In the genomic region with DNA sequence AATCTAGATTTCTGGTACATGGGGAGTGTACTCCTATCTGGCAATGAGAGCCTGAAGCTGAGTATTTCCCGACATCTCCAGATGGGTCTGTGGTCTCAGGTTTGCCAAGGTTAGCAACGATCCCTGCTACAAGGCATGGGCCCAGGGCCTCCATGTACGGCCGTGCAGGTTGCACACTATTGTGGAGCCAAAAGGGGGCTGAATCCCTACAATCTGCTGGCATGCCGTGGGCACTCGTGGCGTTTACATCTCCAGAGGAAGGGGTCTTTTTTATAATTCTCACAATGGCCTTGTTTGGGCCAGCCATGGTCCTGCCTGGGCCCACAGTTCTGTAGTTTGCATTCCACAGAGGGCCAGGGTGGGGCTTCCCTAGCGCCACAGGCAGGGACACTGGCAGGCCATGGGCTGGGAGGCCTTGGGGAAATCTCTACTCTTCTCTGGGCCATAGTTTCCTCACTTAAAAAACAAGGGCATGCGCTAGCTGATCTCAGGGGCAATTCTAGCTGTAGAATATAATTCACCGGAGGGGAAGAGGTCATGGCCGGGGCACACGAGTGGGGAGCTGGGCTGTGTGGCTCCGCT, we compare ENCODE assay signal across 16 cellular contexts.
DNase-seq lines count a peak whose midpoint lies in the region; ATAC-seq, FAIRE-seq and TF ChIP-seq lines count a peak whose summit lies in the region.
"Had no signal": no experiment of that assay in that cellular context is flagged by ENCODE, and none has a peak within 500 bp of the region (broad histone marks: within the 10 kb centered on the region; RNA-seq: fewer than 3 reads in every experiment).

No MANE protein-coding gene starts in this region.

- no peak for TF ChIP-seq POLR2A in spleen (IDR thresholded peaks at IDR 0.05)

- H3K4me1 ChIP-seq in endodermal cell (ENCODE audit: control insufficient read depth, insufficient read depth, low read length): peaks cover 23% of the 10 kb centered on the region
- H3K4me1 ChIP-seq in pancreas: peaks cover 20 to 25% (median 21%) of the 10 kb centered on the region in 3 donors
- H3K4me1 ChIP-seq in spleen: peaks cover 0 to 28% (median 14%) of the 10 kb centered on the region in 6 donors
- H3K4me1 ChIP-seq in left lung: peaks cover 0 to 7% of the 10 kb centered on the region in 2 donors
- H3K4me1 ChIP-seq in H9 (ENCODE audit: insufficient read depth, low read length): no peaks in the 10 kb centered on the region

- intact Hi-C loops in pancreas (cut with DNase I): no loop called here
- intact Hi-C loops in spleen (cut with DNase I; ENCODE audit: low total_unique reads): no loop called here
- intact Hi-C loops in left lung (cut with DNase I): no loop called here

- no peak overlapping the region for H3T11ph ChIP-seq in H9 (ENCODE audit: low read length)

- no peak overlapping the region for H2BK5ac ChIP-seq in H9 (ENCODE audit: insufficient read length, low read length)

- H3K4ac ChIP-seq in H9 (ENCODE audit: low read depth, low read length): no peak overlapping the region

- DNase-seq in activated CD8-positive, alpha-beta memory T cell treated with anti-CD3 and anti-CD28 coated beads, Interleukin-2, amount 50 U/mL, for 4 hours: peak; percentile 7
- DNase-seq in activated CD8-positive, alpha-beta memory T cell treated with anti-CD3 and anti-CD28 coated beads for 24 hours: no peak
- DNase-seq in endodermal cell: peak; percentile 22
- DNase-seq in pancreas: no peak
- DNase-seq in spleen: peak; percentile 82
- DNase-seq in left lung: no peak
- no peak for DNase-seq in H9
- DNase-seq: CD4-positive, alpha-beta T cell; H7; NCI-H1436 treated with DMSO at 0.1 percent for 48 hours; NCI-H2029 treated with DMSO at 0.1 percent for 48 hours; NCI-H510A treated with DMSO at 0.1 percent for 48 hours had no signal

- H3K27me3 ChIP-seq in endodermal cell (ENCODE audit: control insufficient read depth, insufficient read depth, low read length, poor library complexity, severe bottlenecking) (peaks cover 93% of the 10 kb centered on the region), pancreas (no peaks in the 10 kb centered on the region), spleen (replicated peaks in 1 of 7) (peaks cover 0 to 22% (median 0%) of the 10 kb centered on the region in 7 donors), left lung (no peaks in the 10 kb centered on the region), H9 (ENCODE audit: insufficient read depth, low read length) (no peaks in the 10 kb centered on the region)

- H2AK5ac ChIP-seq in H9 (ENCODE audit: insufficient read length, low read length): no peak overlapping the region

- no peak overlapping the region for H2BK120ac ChIP-seq in H9 (ENCODE audit: low read depth, low read length, poor library complexity, severe bottlenecking)

- no peak overlapping the region for H3K4me3 Mint-ChIP-seq in endodermal cell
- H3K4me3 Mint-ChIP-seq in H9: no peak overlapping the region; a peak in 1 of 5 replicates
- H3K4me3 Mint-ChIP-seq: B cell; CD4-positive, alpha-beta T cell had no signal

- H3K4me2 ChIP-seq in H9 (ENCODE audit: insufficient read depth, insufficient read length, low read length): no peak overlapping the region
- H3K4me2 ChIP-seq: KMS-11 had no signal

- H3K18ac ChIP-seq in H9 (ENCODE audit: insufficient read length, low read depth, low read length): no peak overlapping the region

- H3K79me2 ChIP-seq in H9 (ENCODE audit: insufficient read depth, low read length): no peaks in the 10 kb centered on the region

- H2BK15ac ChIP-seq in H9 (ENCODE audit: low read depth, low read length): no peak overlapping the region

- no peak overlapping the region for H2BK20ac ChIP-seq in H9 (ENCODE audit: low read depth, low read length, poor library complexity, severe bottlenecking)

- no peaks in the 10 kb centered on the region for H3K79me1 ChIP-seq in H9 (ENCODE audit: insufficient read depth, low read depth, low read length, poor library complexity, severe bottlenecking)

- TF ChIP-seq CTCF in endodermal cell (conservative IDR thresholded peaks at IDR 0.05): no peak
- no peak for TF ChIP-seq CTCF in pancreas (IDR thresholded peaks at IDR 0.05)
- TF ChIP-seq CTCF in spleen (IDR thresholded peaks at IDR 0.05 in 8 of 11, conservative IDR thresholded peaks at IDR 0.05 in 3 of 11): no peak
- TF ChIP-seq CTCF in left lung (IDR thresholded peaks at IDR 0.05): no peak
- no peak for TF ChIP-seq CTCF in H9 (conservative IDR thresholded peaks at IDR 0.05)

- H2AFZ ChIP-seq in H9 (ENCODE audit: low read length): no peak overlapping the region

- H3K4me1 Mint-ChIP-seq in endodermal cell (peaks cover 28% of the 10 kb centered on the region), H9 (peaks cover 14 to 21% of the 10 kb centered on the region in 2 experiments)
- H3K4me1 Mint-ChIP-seq: B cell had no signal

- no peaks in the 10 kb centered on the region for H3K9me3 Mint-ChIP-seq in endodermal cell
- H3K9me3 Mint-ChIP-seq in H9: no peaks in the 10 kb centered on the region
- H3K9me3 Mint-ChIP-seq: CD4-positive, alpha-beta T cell had no signal

- no peak overlapping the region for H4K8ac ChIP-seq in H9 (replicated peaks; ENCODE audit: insufficient read length, low read depth, low read length)

- no peak overlapping the region for H3K23ac ChIP-seq in H9 (ENCODE audit: insufficient read length, low read depth, low read length)

- peaks cover 10% of the 10 kb centered on the region for H3K9me3 ChIP-seq in endodermal cell (ENCODE audit: control insufficient read depth, low read length)
- no peaks in the 10 kb centered on the region for H3K9me3 ChIP-seq in pancreas
- H3K9me3 ChIP-seq in spleen: peaks cover 0 to 4% (median 0%) of the 10 kb centered on the region in 8 donors
- H3K9me3 ChIP-seq in left lung: no peaks in the 10 kb centered on the region
- no peaks in the 10 kb centered on the region for H3K9me3 ChIP-seq in H9 (ENCODE audit: control insufficient read depth, low read depth, low read length)

- H3K27ac Mint-ChIP-seq in endodermal cell (no peak overlapping the region), H9 (peak overlapping the region in 1 of 3 experiments; percentile 36; a peak in 2 of 7 replicates)
- H3K27ac Mint-ChIP-seq: B cell; CD4-positive, alpha-beta T cell had no signal

- ATAC-seq in pancreas: no peak
- ATAC-seq in left lung: no peak
- no peak for ATAC-seq in GM21717 (IDR thresholded peaks at IDR 0.05; ENCODE audit: unreplicated experiment)

- H3K36me3 ChIP-seq in endodermal cell (ENCODE audit: control insufficient read depth, insufficient read depth, low read length) (no peaks in the 10 kb centered on the region), pancreas (no peaks in the 10 kb centered on the region), spleen (no peaks in the 10 kb centered on the region), left lung (no peaks in the 10 kb centered on the region)

- H2BK12ac ChIP-seq in H9 (ENCODE audit: insufficient read length, low read depth, low read length): no peak overlapping the region

- no peak overlapping the region for H3K9ac ChIP-seq in endodermal cell (ENCODE audit: extremely low read depth, low read length, poor library complexity, severe bottlenecking)
- no peak overlapping the region for H3K9ac ChIP-seq in H9 (ENCODE audit: extremely low read depth, insufficient read length, low read length)
- H3K9ac ChIP-seq: KMS-11 had no signal

- H3K27ac ChIP-seq in endodermal cell (ENCODE audit: low read depth, low read length) (no peak overlapping the region), pancreas (peak overlapping the region; percentile 74 to 84 (median 81)), spleen (peak overlapping the region in 6 of 8 donors; percentile 12 to 66 (median 37)), left lung (no peak overlapping the region), H9 (ENCODE audit: insufficient read length, low read depth, low read length) (no peak overlapping the region)
- H3K27ac ChIP-seq: 22Rv1, KMS-11 had no signal

- H4K91ac ChIP-seq in H9 (ENCODE audit: insufficient read length, low read depth, low read length): no peak overlapping the region

- FAIRE-seq in pancreas (lab: Jason Lieb, UNC): no peak

- H3K56ac ChIP-seq in H9 (ENCODE audit: insufficient read length, low read depth, low read length): no peak overlapping the region

- no peaks in the 10 kb centered on the region for H4K20me1 ChIP-seq in H9 (ENCODE audit: control insufficient read depth, insufficient read depth, insufficient read length)

- 91 to 92% methylated on average over 10 to 13 of the region's 13 CpGs for WGBS in endodermal cell (ENCODE audit: insufficient coverage in 1 of 2, insufficient read length in 1 of 2), 2 experiments
- 87 to 88% methylated on average over 13 of the region's 13 CpGs for WGBS in pancreas, 2 donors
- WGBS in spleen, 5 donors: 77 to 80% (median 78%) methylated on average over 13 of the region's 13 CpGs
- no CpG with 5 or more reads among the region's 13 CpGs for WGBS in H9 (ENCODE audit: extremely low coverage, insufficient read length, low lambda C conversion rate)

- no peaks in the 10 kb centered on the region for H3K23me2 ChIP-seq in H9 (ENCODE audit: insufficient read length, low read depth, low read length, poor library complexity, severe bottlenecking)

- H3K14ac ChIP-seq in H9 (ENCODE audit: insufficient read depth, low read length): no peak overlapping the region; the same call in 1 of the 2 replicates

- H3K36me3 Mint-ChIP-seq in endodermal cell (ENCODE audit: low read depth) (no peaks in the 10 kb centered on the region), H9 (ENCODE audit: insufficient read depth in 1 of 3, low read depth in 3 of 3) (no peaks in the 10 kb centered on the region; a peak in 1 of 7 replicates)

- H3K27me3 Mint-ChIP-seq in endodermal cell (ENCODE audit: insufficient read depth) (peaks cover 93% of the 10 kb centered on the region), H9 (ENCODE audit: low read depth) (no peaks in the 10 kb centered on the region; the same call in none of the 2 replicates)
- H3K27me3 Mint-ChIP-seq: CD4-positive, alpha-beta T cell had no signal

- H3K4me3 ChIP-seq in endodermal cell (ENCODE audit: low read length): no peak overlapping the region
- no peak overlapping the region for H3K4me3 ChIP-seq in pancreas
- H3K4me3 ChIP-seq in spleen: no peak overlapping the region
- no peak overlapping the region for H3K4me3 ChIP-seq in left lung

- no peak overlapping the region for H4K5ac ChIP-seq in H9 (ENCODE audit: insufficient read length, low read depth, low read length)

Comparison
In these comparisons a context has a peak if more than half of its experiments do, and no peak if none do; other contexts are left out.
1. DNase-seq: peak in activated CD8-positive, alpha-beta memory T cell treated with anti-CD3 and anti-CD28 coated beads, Interleukin-2, amount 50 U/mL, for 4 hours (single experiment), endodermal cell (single experiment) and spleen (single experiment); none in activated CD8-positive, alpha-beta memory T cell treated with anti-CD3 and anti-CD28 coated beads for 24 hours (single experiment), pancreas (0 of 6), left lung (0 of 2) and H9 (single experiment).
2. H3K27ac ChIP-seq: peak in pancreas (4 of 4) and spleen (6 of 8); none in endodermal cell (single experiment), left lung (0 of 2) and H9 (single experiment).